ENCODE assay signal across 10 cellular contexts in genomic region chr17:66904760-66905637, GRCh38. TPM values are rescaled to one million over a fixed set of nuclear protein-coding genes. Genes with fewer than 3 reads are reported as not detected.
DNase-seq lines count a peak whose midpoint lies in the region; ATAC-seq and TF ChIP-seq lines count a peak whose summit lies in the region.
"Had no signal": no experiment of that assay in that cellular context is flagged by ENCODE, and none has a peak within 500 bp of the region (broad histone marks: within the 10 kb centered on the region; RNA-seq: fewer than 3 reads in every experiment).

No MANE protein-coding gene starts in this region.

- WGBS in upper lobe of left lung, 2 donors, result 38 to 48% methylated on average over 11 to 12 of the region's 12 CpGs

- no peak for TF ChIP-seq POLR2A in upper lobe of left lung (IDR thresholded peaks at IDR 0.05)

- TF ChIP-seq CTCF in left ventricle myocardium inferior (IDR thresholded peaks at IDR 0.05; ENCODE audit: borderline replicate concordance) (no peak), upper lobe of left lung (IDR thresholded peaks at IDR 0.05) (no peak)

- in situ Hi-C loops in KBM-7 (cut with MboI; ENCODE audit: low pct_unique_long_range_greater_than_20kb, low sequenced_read_pairs), result no loop called here

- peaks cover 39% of the 10 kb centered on the region for H3K27me3 ChIP-seq in left ventricle myocardium inferior (ENCODE audit: low read depth)
- H3K27me3 ChIP-seq in upper lobe of left lung, result no peaks in the 10 kb centered on the region
- H3K27me3 ChIP-seq: Peyer's patch had no signal

- ATAC-seq in upper lobe of left lung (ENCODE audit: low FRiP score in 2 of 2) (peak; percentile 44 to 62), GM21723 (IDR thresholded peaks at IDR 0.05; ENCODE audit: unreplicated experiment) (no peak)

- H3K36me3 ChIP-seq in left ventricle myocardium inferior (no peaks in the 10 kb centered on the region), upper lobe of left lung (no peaks in the 10 kb centered on the region)
- H3K36me3 ChIP-seq: Peyer's patch had no signal

- no peak for TF ChIP-seq EP300 in upper lobe of left lung (IDR thresholded peaks at IDR 0.05)

- H3K27ac ChIP-seq in left ventricle myocardium inferior (replicated peaks), result peak overlapping the region; percentile 36
- H3K27ac ChIP-seq in upper lobe of left lung, result peak overlapping the region in 2 of 4 donors; percentile 48 to 60
- H3K27ac ChIP-seq: 22Rv1, Peyer's patch had no signal

- intact Hi-C loops in left ventricle myocardium inferior (cut with micrococcal nuclease), result loop anchor here (5.0 kb wide), 1 partner anchor 188 kb away; no protein-coding TSS in a partner anchor

- H3K4me3 ChIP-seq in left ventricle myocardium inferior (no peak overlapping the region), upper lobe of left lung (no peak overlapping the region)
- H3K4me3 ChIP-seq: Peyer's patch had no signal

- H3K9me3 ChIP-seq in left ventricle myocardium inferior (replicated peaks) (no peaks in the 10 kb centered on the region), upper lobe of left lung (no peaks in the 10 kb centered on the region)
- H3K9me3 ChIP-seq: Peyer's patch had no signal

- H3K4me1 ChIP-seq in left ventricle myocardium inferior, result peaks cover 10% of the 10 kb centered on the region
- H3K4me1 ChIP-seq in upper lobe of left lung, result peaks cover 7 to 12% (median 11%) of the 10 kb centered on the region in 4 donors
- H3K4me1 ChIP-seq: Peyer's patch had no signal

- DNase-seq in DMS53 (lab: John Stamatoyannopoulos, UW) (peak; percentile 14), DMS53 treated with DMSO at 0.1 percent for 48 hours (lab: John Stamatoyannopoulos, UW; ENCODE audit: unreplicated experiment) (no peak), T1000 (lab: John Stamatoyannopoulos, UW) (peak; percentile 26), left ventricle myocardium inferior (peak; percentile 19), upper lobe of left lung (peak in 1 of 2 donors; percentile 43), KBM-7 (no peak), NOMO-1 treated with DMSO at 0.1 percent for 48 hours (lab: John Stamatoyannopoulos, UW; ENCODE audit: unreplicated experiment) (no peak)
- DNase-seq: Peyer's patch had no signal

RNA-seq across cellular contexts. Expression of gene CACNG4, which starts 59.5 kb away (rescaled TPM):
- total RNA-seq in left ventricle myocardium inferior (not detected), upper lobe of left lung (10 to 100 TPM in 2 of 6 donors, 1 to 10 TPM in 4; 2.1 to 27.8 (median 8.0) TPM)

Comparison
In these comparisons a context has a peak if more than half of its experiments do, and no peak if none do; other contexts are left out.
1. DNase-seq: peak in DMS53 (single experiment), T1000 (single experiment) and left ventricle myocardium inferior (single experiment); none in DMS53 treated with DMSO at 0.1 percent for 48 hours (single experiment), KBM-7 (single experiment) and NOMO-1 treated with DMSO at 0.1 percent for 48 hours (single experiment).